7 cellular contexts compared by ENCODE assay signal in genomic region chr21:15592271-15592860, GRCh38.
A peak's percentile ranks its signal among the peaks of the same experiment; 100 is the strongest.
DNase-seq lines count a peak whose midpoint lies in the region; ATAC-seq and TF ChIP-seq lines count a peak whose summit lies in the region.

No MANE protein-coding gene starts in this region.

- intact Hi-C loops in psoas muscle (cut with DNase I) = loop anchor here (5.0 to 10.0 kb wide), 3 partner anchors 728 to 1335 kb away; no protein-coding TSS in a partner anchor

- no peak overlapping the region for H3K27ac ChIP-seq in psoas muscle

- TF ChIP-seq CTCF in fibroblast of mammary gland (conservative IDR thresholded peaks at IDR 0.05; ENCODE audit: control insufficient read depth, insufficient read depth, low read depth, low read length) (peak; percentile 61), psoas muscle (IDR thresholded peaks at IDR 0.05) (peak; percentile 65)

- in situ Hi-C loops in KBM-7 (cut with MboI; ENCODE audit: low pct_unique_long_range_greater_than_20kb, low sequenced_read_pairs) = no loop called here

- DNase-seq in GF-D8 (lab: John Stamatoyannopoulos, UW) = peak; percentile 11
- peak; percentile 73 for DNase-seq in KBM-7
- peak; percentile 64 for DNase-seq in fibroblast of mammary gland (ENCODE audit: low read depth)
- no peak for DNase-seq in psoas muscle
- DNase-seq in mesenteric fat pad (ENCODE audit: low spot score) = no peak

- no peaks in the 10 kb centered on the region for H3K9me3 ChIP-seq in psoas muscle

- H3K4me3 ChIP-seq in fibroblast of mammary gland (ENCODE audit: control insufficient read depth, low read depth, low read length) (no peak overlapping the region), psoas muscle (no peak overlapping the region)

- WGBS in psoas muscle, 3 donors = 24 to 32% (median 26%) methylated on average over 5 of the region's 5 CpGs

- H3K27me3 ChIP-seq in psoas muscle (ENCODE audit: insufficient read depth in 3 of 3, low read length in 2 of 3) = no peaks in the 10 kb centered on the region

- H3K4me1 ChIP-seq in psoas muscle = no peaks in the 10 kb centered on the region

- ATAC-seq in SK-N-SH treated with all-trans-retinoic acid at 6 μM for 48 hours = peak; percentile 66; the same call in 2 of the 3 replicates
- peak in 2 of 4 donors; percentile 58 to 78 for ATAC-seq in psoas muscle
- ATAC-seq in HG03039 (IDR thresholded peaks at IDR 0.05; ENCODE audit: unreplicated experiment) = no peak

- no peaks in the 10 kb centered on the region for H3K36me3 ChIP-seq in psoas muscle (ENCODE audit: insufficient read depth in 1 of 2, low read depth in 1 of 2)

TF ChIP-seq in SK-N-SH treated with all-trans-retinoic acid at 6 μM for 48 hours, 23 proteins besides CTCF, POLR2A, EP300 and RAD21:
- TF ChIP-seq CREB5 (CRISPR knock-in tag; IDR thresholded peaks at IDR 0.05; ENCODE audit: low read depth) = no peak

Comparison
In these comparisons a context has a peak if more than half of its experiments do, and no peak if none do; other contexts are left out.
1. DNase-seq: peak in GF-D8 (single experiment), KBM-7 (single experiment) and fibroblast of mammary gland (single experiment); none in psoas muscle (0 of 2) and mesenteric fat pad (single experiment).